ENCODE assay signal across 8 cellular contexts in the genomic region with DNA sequence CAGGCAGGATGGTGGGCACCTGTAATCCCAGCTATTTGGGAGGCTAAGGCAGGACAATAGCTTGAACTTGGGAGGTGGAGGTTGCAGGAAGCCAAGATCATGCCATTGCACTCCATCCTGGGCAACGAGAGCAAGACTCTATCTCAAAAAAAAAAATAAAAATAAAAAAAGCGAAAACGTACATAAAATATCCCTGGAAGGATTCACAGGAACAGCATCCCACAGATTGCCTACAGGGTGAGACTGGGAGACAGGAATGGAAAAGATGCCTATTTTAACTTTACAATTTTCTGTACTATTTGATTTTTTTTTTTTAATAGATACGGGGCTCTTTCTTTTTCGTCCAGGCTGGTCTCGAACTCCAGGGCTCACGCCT. TPM values are rescaled to one million over a fixed set of nuclear protein-coding genes. Genes with fewer than 3 reads are reported as not detected.
DNase-seq lines count a peak whose midpoint lies in the region; ATAC-seq and TF ChIP-seq lines count a peak whose summit lies in the region.

No MANE protein-coding gene starts in this region.

- TF ChIP-seq CTCF in GM12864 (IDR thresholded peaks at IDR 0.05; ENCODE audit: low read depth, low read length, missing control alignments) (no peak), fibroblast of the aortic adventitia (IDR thresholded peaks at IDR 0.05; ENCODE audit: insufficient read depth, low read length) (no peak), gastrocnemius medialis (IDR thresholded peaks at IDR 0.05 in 4 of 5, conservative IDR thresholded peaks at IDR 0.05 in 1 of 5) (no peak)

- in situ Hi-C loops in gastrocnemius medialis (cut with MboI; ENCODE audit: low sequenced_read_pairs in 4 of 4), result no loop called here

- H3K9me3 ChIP-seq in T-helper 17 cell (ENCODE audit: control insufficient read depth, low read length, poor library complexity, severe bottlenecking) (no peaks in the 10 kb centered on the region), gastrocnemius medialis (no peaks in the 10 kb centered on the region)

- intact Hi-C loops in gastrocnemius medialis (cut with DNase I; ENCODE audit: low total_unique reads), result no loop called here

- H3K4me3 ChIP-seq in GM12864 (ENCODE audit: low read depth, low read length) (peak overlapping the region; percentile 93), fibroblast of the aortic adventitia (ENCODE audit: low read depth, low read length) (peak overlapping the region; percentile 85), gastrocnemius medialis (peak overlapping the region; percentile 56 to 67 (median 64))

- no peak for DNase-seq in GM12864 (ENCODE audit: low read depth)
- no peak for DNase-seq in T-helper 17 cell
- no peak for DNase-seq in fibroblast of the aortic adventitia (ENCODE audit: low read depth)
- no peak for DNase-seq in gastrocnemius medialis
- no peak for DNase-seq in mesenteric fat pad (ENCODE audit: low spot score)
- DNase-seq in kidney glomerular epithelial cell (lab: John Stamatoyannopoulos, UW), result no peak

- no peak for TF ChIP-seq POLR2A in gastrocnemius medialis (IDR thresholded peaks at IDR 0.05)

- H3K36me3 Mint-ChIP-seq in T-helper 17 cell (ENCODE audit: low read depth), result peaks cover 2% of the 10 kb centered on the region

- H3K4me1 Mint-ChIP-seq in T-helper 17 cell, result peaks cover 9% of the 10 kb centered on the region

- peak overlapping the region; percentile 96 for H3K4me3 Mint-ChIP-seq in T-helper 17 cell

- ATAC-seq in T-helper 17 cell, result no peak
- ATAC-seq in gastrocnemius medialis, result no peak
- no peak for ATAC-seq in GM21529 (IDR thresholded peaks at IDR 0.05; ENCODE audit: unreplicated experiment)
- no peak for ATAC-seq in GM18511 (IDR thresholded peaks at IDR 0.05; ENCODE audit: unreplicated experiment)

- H3K27ac ChIP-seq in gastrocnemius medialis, result peak overlapping the region in 2 of 4 donors; percentile 49 to 57

- peaks cover 3 to 16% (median 9%) of the 10 kb centered on the region in 3 donors for H3K27me3 ChIP-seq in gastrocnemius medialis

- no peaks in the 10 kb centered on the region for H3K36me3 ChIP-seq in gastrocnemius medialis

- H3K27ac Mint-ChIP-seq in T-helper 17 cell, result peak overlapping the region; percentile 94

- H3K27me3 Mint-ChIP-seq in T-helper 17 cell, result peaks cover 5% of the 10 kb centered on the region

- H3K4me1 ChIP-seq in gastrocnemius medialis, result peaks cover 3 to 12% of the 10 kb centered on the region in 2 donors

RNA-seq across cellular contexts. Expression of gene NBPF3, which starts 0.6 kb away (rescaled TPM):
- total RNA-seq in T-helper 17 cell (10 to 100 TPM; 11.4 to 15.6 TPM), fibroblast of the aortic adventitia (ENCODE audit: low replicate concordance) (13.6 and 18.2 TPM in 2 replicates), gastrocnemius medialis (1 to 10 TPM in 2 of 4 donors, under 1 TPM in 2; 0.73 to 2.1 (median 1.3) TPM), mesenteric fat pad (11.2 TPM)
